ENCODE assay signal across 9 cellular contexts in genomic region chr17:82064433-82065192, GRCh38. TPM values are rescaled to one million over a fixed set of nuclear protein-coding genes. Genes with fewer than 3 reads are reported as not detected.
DNase-seq lines count a peak whose midpoint lies in the region; ATAC-seq and TF ChIP-seq lines count a peak whose summit lies in the region.
"Had no signal": no experiment of that assay in that cellular context is flagged by ENCODE, and none has a peak within 500 bp of the region (broad histone marks: within the 10 kb centered on the region; RNA-seq: fewer than 3 reads in every experiment).

No MANE protein-coding gene starts in this region.

- peak; percentile 61 for ATAC-seq in left lung
- peak; percentile 40 for ATAC-seq in upper lobe of right lung

- H3K4me1 ChIP-seq in HUES6 (ENCODE audit: control insufficient read depth, insufficient read depth, low read length) = 0 out of 2 replicates have a peak, but pooled peaks cover 4% of the 10 kb centered on the region
- peaks cover 12 to 17% of the 10 kb centered on the region in 2 donors for H3K4me1 ChIP-seq in adrenal gland (replicated peaks in 1 of 2)
- peaks cover 18 to 28% of the 10 kb centered on the region in 2 donors for H3K4me1 ChIP-seq in left lung
- H3K4me1 ChIP-seq in upper lobe of right lung = peaks cover 15% of the 10 kb centered on the region

- H3K4me3 ChIP-seq in AG09309 (ENCODE audit: control insufficient read depth, low read depth, low read length) = peak overlapping the region; percentile 84
- H3K4me3 ChIP-seq in HUES6 (ENCODE audit: low read depth, low read length) = peak overlapping the region; percentile 85
- H3K4me3 ChIP-seq in adrenal gland = peak overlapping the region; percentile 3 to 58 (median 44)
- H3K4me3 ChIP-seq in left lung = peak overlapping the region; percentile 76 to 91
- H3K4me3 ChIP-seq in upper lobe of right lung = peak overlapping the region; percentile 94

- H3K9me3 ChIP-seq in HUES6 (ENCODE audit: control insufficient read depth, insufficient read depth, low read depth, low read length) = no peaks in the 10 kb centered on the region
- no peaks in the 10 kb centered on the region for H3K9me3 ChIP-seq in adrenal gland (replicated peaks in 1 of 3)
- no peaks in the 10 kb centered on the region for H3K9me3 ChIP-seq in left lung
- no peaks in the 10 kb centered on the region for H3K9me3 ChIP-seq in upper lobe of right lung

- DNase-seq in AG09309 (ENCODE audit: low read depth) = no peak
- DNase-seq in adrenal gland = no peak
- DNase-seq in left lung = peak in 1 of 2 donors; percentile 76
- DNase-seq in upper lobe of right lung = no peak
- no peak for DNase-seq in SHP77 treated with DMSO at 0.1 percent for 48 hours (lab: John Stamatoyannopoulos, UW)
- DNase-seq in retina = no peak
- no peak for DNase-seq in NCI-H1092 treated with DMSO at 0.1 percent for 48 hours (lab: John Stamatoyannopoulos, UW)
- DNase-seq: left cardiac atrium had no signal

- no peak for TF ChIP-seq POLR2A in adrenal gland (IDR thresholded peaks at IDR 0.05)

- intact Hi-C loops in adrenal gland (cut with DNase I) (no loop called here), left lung (cut with DNase I) (no loop called here), upper lobe of right lung (cut with DNase I) (no loop called here)

- H3K27me3 ChIP-seq in HUES6 (ENCODE audit: control insufficient read depth, insufficient read depth, low read length) (no peaks in the 10 kb centered on the region), adrenal gland (no peaks in the 10 kb centered on the region), left lung (no peaks in the 10 kb centered on the region), upper lobe of right lung (no peaks in the 10 kb centered on the region)

- H3K36me3 ChIP-seq in HUES6 (ENCODE audit: control insufficient read depth, insufficient read depth, low read length) (peaks cover 40% of the 10 kb centered on the region), adrenal gland (replicated peaks in 1 of 2) (peaks cover 0 to 29% of the 10 kb centered on the region in 2 donors), left lung (peaks cover 0 to 40% of the 10 kb centered on the region in 2 donors), upper lobe of right lung (peaks cover 28% of the 10 kb centered on the region)

- WGBS in adrenal gland, 4 donors = 35 to 50% (median 41%) methylated on average over 16 to 36 of the region's 36 CpGs

- peak overlapping the region; percentile 84 for H3K9ac ChIP-seq in HUES6 (ENCODE audit: low read length)

- TF ChIP-seq CTCF in AG09309 (IDR thresholded peaks at IDR 0.05; ENCODE audit: control insufficient read depth, insufficient read depth, low read depth, low read length, missing control alignments) = no peak
- no peak for TF ChIP-seq CTCF in adrenal gland (IDR thresholded peaks at IDR 0.05)
- no peak for TF ChIP-seq CTCF in left lung (IDR thresholded peaks at IDR 0.05)
- no peak for TF ChIP-seq CTCF in upper lobe of right lung (IDR thresholded peaks at IDR 0.05)

- H3K27ac ChIP-seq in HUES6 (ENCODE audit: low read depth, low read length) (0 out of 2 replicates have a peak overlapping the region, but pooled peaks have one; percentile 19), adrenal gland (peak overlapping the region in 1 of 5 donors; percentile 87), left lung (peak overlapping the region in 1 of 2 donors; percentile 76), upper lobe of right lung (peak overlapping the region; percentile 88)

RNA-seq across cellular contexts. Expression of gene DUS1L, which starts 1.0 kb away (rescaled TPM):
- total RNA-seq in adrenal gland (100 to 1,000 TPM in 1 of 8 donors, 10 to 100 TPM in 7; 62.0 to 109 (median 75.7) TPM), left lung (100 to 1,000 TPM; 102 to 103 TPM), upper lobe of right lung (82.4 TPM)
- polyA plus RNA-seq in adrenal gland = 100 to 1,000 TPM in 2 of 3 donors, 10 to 100 TPM in 1; 38.5 to 397 (median 291) TPM

RNA-seq across cellular contexts. Expression of gene GPS1, which starts 12.9 kb away (rescaled TPM):
- total RNA-seq in adrenal gland = 100 to 1,000 TPM in 6 of 8 donors, 10 to 100 TPM in 2; 77.4 to 130 (median 110) TPM
- polyA plus RNA-seq in adrenal gland = 100 to 1,000 TPM in 2 of 3 donors, 10 to 100 TPM in 1; 37.4 to 305 (median 246) TPM
- 100 to 1,000 TPM in 1 of 2 donors, 10 to 100 TPM in 1; 75.3 to 101 TPM for total RNA-seq in left lung
- 78.0 TPM for total RNA-seq in upper lobe of right lung

RNA-seq across cellular contexts. Expression of gene RFNG, which starts 13.0 kb away (rescaled TPM):
- total RNA-seq in adrenal gland (10 to 100 TPM; 26.8 to 69.5 (median 47.4) TPM), left lung (10 to 100 TPM; 29.3 to 44.9 TPM), upper lobe of right lung (38.5 TPM)
- polyA plus RNA-seq in adrenal gland = 10 to 100 TPM; 21.2 to 78.0 (median 74.0) TPM

RNA-seq across cellular contexts. Expression of gene DCXR, which starts 27.1 kb away (rescaled TPM):
- total RNA-seq in adrenal gland = 100 to 1,000 TPM in 6 of 8 donors, 10 to 100 TPM in 2; 66.9 to 183 (median 111) TPM
- 100 to 1,000 TPM in 1 of 3 donors, 10 to 100 TPM in 2; 67.7 to 163 (median 96.0) TPM for polyA plus RNA-seq in adrenal gland
- 100 to 1,000 TPM; 113 to 152 TPM for total RNA-seq in left lung
- total RNA-seq in upper lobe of right lung = 143 TPM

RNA-seq across cellular contexts. Expression of gene RAC3, which starts 33.1 kb away (rescaled TPM):
- total RNA-seq in adrenal gland (10 to 100 TPM in 1 of 8 donors, 1 to 10 TPM in 7; 3.0 to 13.5 (median 4.4) TPM), left lung (10 to 100 TPM in 1 of 2 donors, 1 to 10 TPM in 1; 4.2 to 11.5 TPM), upper lobe of right lung (3.4 TPM)
- polyA plus RNA-seq in adrenal gland = 10 to 100 TPM in 1 of 3 donors, 1 to 10 TPM in 2; 1.6 to 10.5 (median 9.0) TPM

Comparison
In these comparisons a context has a peak if more than half of its experiments do, and no peak if none do; other contexts are left out.
1. H3K4me3 ChIP-seq: peak in every context shown above with its lines; median percentile 94 in upper lobe of right lung; 85 in HUES6; 84 in AG09309; 84 in left lung; 44 in adrenal gland.